In genomic region chr2:135531231-135532197, GRCh38 we compare ENCODE assay signal across 8 cellular contexts. TPM values are rescaled to one million over a fixed set of nuclear protein-coding genes. Genes with fewer than 3 reads are reported as not detected.
DNase-seq lines count a peak whose midpoint lies in the region; ATAC-seq, FAIRE-seq and TF ChIP-seq lines count a peak whose summit lies in the region.

Gene R3HDM1, plus strand, starts transcription at chr2:135531484. Its CDS starts 73,362 bp downstream, at chr2:135604846.

- H3K4me1 ChIP-seq in HUES64 (ENCODE audit: insufficient read depth, low read length) (peaks cover 6% of the 10 kb centered on the region), OCI-LY1 (ENCODE audit: insufficient read depth, low read length, severe bottlenecking) (peaks cover 45% of the 10 kb centered on the region), mesodermal cell (ENCODE audit: control insufficient read depth, insufficient read depth, low read length, poor library complexity, severe bottlenecking) (peaks cover 4% of the 10 kb centered on the region)

- H3K9me3 ChIP-seq in HUES64 (ENCODE audit: insufficient read depth, low read depth, low read length) (peaks cover 3% of the 10 kb centered on the region; the same call in 1 of the 2 replicates), OCI-LY1 (ENCODE audit: low read length) (peaks cover 5% of the 10 kb centered on the region; the same call in 1 of the 2 replicates), mesodermal cell (ENCODE audit: control insufficient read depth, low read length) (peaks cover 9% of the 10 kb centered on the region)

- no peak within 1 kb of the TSS for H2AFZ ChIP-seq in OCI-LY1 (ENCODE audit: low read length)

- peak; percentile 99 for FAIRE-seq in endometrium (lab: Jason Lieb, UNC)

- no peaks in the 10 kb centered on the region for H3K9me2 ChIP-seq in OCI-LY1 (ENCODE audit: low read depth, low read length)

- H3K4me2 ChIP-seq in OCI-LY1 (ENCODE audit: low read length): peak within 1 kb of the TSS; percentile 94

- peak; percentile 50 for TF ChIP-seq CTCF in OCI-LY1 (IDR thresholded peaks at IDR 0.05; ENCODE audit: low read length)

- H3K9ac ChIP-seq in HUES64 (ENCODE audit: low read depth, low read length) (peak within 1 kb of the TSS; percentile 89), OCI-LY1 (ENCODE audit: low read length) (peak within 1 kb of the TSS; percentile 88)

- peaks cover 61% of the 10 kb centered on the region for H3K79me2 ChIP-seq in OCI-LY1 (ENCODE audit: insufficient read depth, low read length)

- peak within 1 kb of the TSS; percentile 73 for H3K4me3 ChIP-seq in HUES64 (ENCODE audit: low read length)
- H3K4me3 ChIP-seq in OCI-LY1 (ENCODE audit: low read depth, low read length, poor library complexity, severe bottlenecking): peak within 1 kb of the TSS; percentile 82
- H3K4me3 ChIP-seq in mesodermal cell (ENCODE audit: extremely low read depth, insufficient read depth, low read length, poor library complexity, severe bottlenecking): peak within 1 kb of the TSS; percentile 88

- WGBS in HUES64: under 1% methylated on average over 73 of the region's 75 CpGs
- 0 to 1% methylated on average over 31 to 47 of the region's 75 CpGs for WGBS in mesodermal cell (ENCODE audit: insufficient coverage in 2 of 2), 2 experiments

- peak; percentile 81 for ATAC-seq in GM21447 (IDR thresholded peaks at IDR 0.05; ENCODE audit: unreplicated experiment)

- H3K36me3 ChIP-seq in HUES64 (ENCODE audit: insufficient read depth, low read length): peaks cover 10% of the 10 kb centered on the region
- H3K36me3 ChIP-seq in OCI-LY1 (ENCODE audit: insufficient read depth, low read length): peaks cover 21% of the 10 kb centered on the region
- H3K36me3 ChIP-seq in mesodermal cell (ENCODE audit: control insufficient read depth, insufficient read depth, low read length): peaks cover 4% of the 10 kb centered on the region

- H3K27ac ChIP-seq in HUES64 (ENCODE audit: low read depth, low read length) (peak within 1 kb of the TSS; percentile 93), OCI-LY1 (ENCODE audit: low read depth, low read length, poor library complexity, severe bottlenecking) (peak within 1 kb of the TSS; percentile 83), mesodermal cell (ENCODE audit: low read depth, low read length, severe bottlenecking) (peak within 1 kb of the TSS; percentile 97)

- H3K27me3 ChIP-seq in HUES64 (ENCODE audit: insufficient read depth, low read length): no peaks in the 10 kb centered on the region
- no peaks in the 10 kb centered on the region for H3K27me3 ChIP-seq in OCI-LY1 (ENCODE audit: insufficient read depth, low read length)

- no peaks in the 10 kb centered on the region for H4K20me1 ChIP-seq in OCI-LY1 (ENCODE audit: insufficient read depth, low read length)

- DNase-seq in DMS 273 (lab: John Stamatoyannopoulos, UW; ENCODE audit: unreplicated experiment): peak; percentile 100
- DNase-seq in activated CD8-positive, alpha-beta memory T cell treated with anti-CD3 and anti-CD28 coated beads, Interleukin-2, amount 50 U/mL, for 4 hours: peak; percentile 93
- peak; percentile 84 to 92 for DNase-seq in stimulated activated CD8-positive, alpha-beta memory T cell treated with anti-CD3 and anti-CD28 coated beads, Interleukin-15, amount 100 ng/mL, for 4 hours (ENCODE audit: low read depth in 2 of 2)

- H3F3A ChIP-seq in OCI-LY1 (ENCODE audit: insufficient read depth, low read length): no peaks in the 10 kb centered on the region

RNA-seq across cellular contexts. Expression of gene R3HDM1, which starts in this region (rescaled TPM):
- 45.6 TPM for polyA plus RNA-seq in HUES64 (2013, experiment 1 of 2)
- 53.6 TPM for polyA plus RNA-seq in HUES64 (2013, experiment 2 of 2)
- polyA plus RNA-seq in mesodermal cell (2013, experiment 1 of 2): 41.7 TPM
- polyA plus RNA-seq in mesodermal cell (2013, experiment 2 of 2): 45.5 TPM

Comparison
In these comparisons a context has a peak if more than half of its experiments do, and no peak if none do; other contexts are left out.
1. Peak in every context shown above with its lines: DNase-seq, ATAC-seq, H3K4me3 ChIP-seq and H3K27ac ChIP-seq.